Comparison of ENCODE assay signal across 22 cellular contexts in the genomic region with DNA sequence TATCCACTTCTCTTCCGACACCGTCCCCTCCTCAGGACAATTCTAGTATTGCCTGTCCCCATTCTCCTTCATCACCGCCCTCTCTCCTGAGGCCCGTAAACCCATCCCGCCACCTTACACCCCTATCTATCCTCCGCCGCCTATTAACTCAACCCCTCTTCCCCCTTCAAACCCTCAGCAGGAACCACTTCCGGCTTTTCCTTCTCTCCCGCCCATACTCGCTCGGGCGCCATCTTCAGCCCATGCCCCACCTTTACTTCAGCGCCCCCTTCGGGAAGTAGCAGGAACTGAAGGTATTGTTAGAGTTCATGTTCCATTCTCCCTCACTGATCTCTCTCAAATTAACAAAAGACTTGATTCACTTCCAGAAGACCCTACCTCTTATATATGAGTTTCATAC. TPM values are rescaled to one million over a fixed set of nuclear protein-coding genes. Genes with fewer than 3 reads are reported as not detected.
A peak's percentile ranks its signal among the peaks of the same experiment; 100 is the strongest.
DNase-seq lines count a peak whose midpoint lies in the region; ATAC-seq and TF ChIP-seq lines count a peak whose summit lies in the region.
"Had no signal": no experiment of that assay in that cellular context is flagged by ENCODE, and none has a peak within 500 bp of the region (broad histone marks: within the 10 kb centered on the region; RNA-seq: fewer than 3 reads in every experiment).

No MANE protein-coding gene starts in this region.

- H3K27ac ChIP-seq in OCI-LY3 (ENCODE audit: low read length) (no peak overlapping the region), coronary artery (no peak overlapping the region)
- H3K27ac ChIP-seq: neutrophil had no signal

- no peaks in the 10 kb centered on the region for H3K4me1 ChIP-seq in OCI-LY3 (ENCODE audit: low read length)

- no peak overlapping the region for H3K4me3 ChIP-seq in OCI-LY3 (ENCODE audit: low read length)
- no peak overlapping the region for H3K4me3 ChIP-seq in coronary artery
- H3K4me3 ChIP-seq: MG63 had no signal

- H3K4me3 Mint-ChIP-seq in type B pancreatic cell, result no peak overlapping the region
- H3K4me3 Mint-ChIP-seq: immature natural killer cell had no signal

- no peak overlapping the region for H3K27ac Mint-ChIP-seq in type B pancreatic cell
- H3K27ac Mint-ChIP-seq: immature natural killer cell had no signal

- ATAC-seq in HG03571 (IDR thresholded peaks at IDR 0.05; ENCODE audit: unreplicated experiment), result no peak

- in situ Hi-C loops in GM13976 (cut with MboI; ENCODE audit: low sequenced_read_pairs, unreplicated experiment), result no loop called here

- peak; percentile 26 for DNase-seq in activated CD8-positive, alpha-beta memory T cell treated with anti-CD3 and anti-CD28 coated beads for 24 hours
- no peak for DNase-seq in activated CD8-positive, alpha-beta memory T cell treated with anti-CD3 and anti-CD28 coated beads, Interleukin-2, amount 50 U/mL, for 4 hours
- peak; percentile 5 for DNase-seq in coronary artery (ENCODE audit: low spot score)
- peak; percentile 52 for DNase-seq in type B pancreatic cell (ENCODE audit: extremely low spot score, unreplicated experiment)
- no peak for DNase-seq in middle frontal gyrus (ENCODE audit: extremely low spot score, low spot score)
- DNase-seq in GM13976 (ENCODE audit: low spot score), result no peak
- DNase-seq: activated CD4-positive, alpha-beta T cell treated with anti-CD3 and anti-CD28 coated beads for 48 hours; activated naive CD4-positive, alpha-beta T cell; amygdala; caudate nucleus; DMS79; effector memory CD4-positive, alpha-beta T cell; immature natural killer cell; MG63; NCI-H1694; NCI-H226; substantia nigra had no signal

- TF ChIP-seq CTCF in OCI-LY3 (IDR thresholded peaks at IDR 0.05; ENCODE audit: low read depth, low read length) (peak; percentile 21; the same call in 1 of the 2 replicates), coronary artery (IDR thresholded peaks at IDR 0.05) (no peak), type B pancreatic cell (conservative IDR thresholded peaks at IDR 0.05) (peak; percentile 41), GM13976 (IDR thresholded peaks at IDR 0.05; ENCODE audit: borderline replicate concordance, control extremely low read depth, extremely low read depth, insufficient read depth, missing control alignments) (no peak)

- no peaks in the 10 kb centered on the region for H4K20me1 ChIP-seq in OCI-LY3 (ENCODE audit: insufficient read depth, low read length)

- no peaks in the 10 kb centered on the region for H3K9me3 ChIP-seq in OCI-LY3 (ENCODE audit: insufficient read depth, low read length)
- H3K9me3 ChIP-seq: MG63, neutrophil had no signal

- H3K4me2 ChIP-seq in OCI-LY3 (ENCODE audit: low read length), result no peak overlapping the region

- H3K4me1 Mint-ChIP-seq in type B pancreatic cell (ENCODE audit: unreplicated experiment), result no peaks in the 10 kb centered on the region

- H3K9me3 Mint-ChIP-seq in type B pancreatic cell, result peaks cover 21% of the 10 kb centered on the region

- H3K27me3 ChIP-seq in OCI-LY3 (ENCODE audit: low read depth, low read length), result no peaks in the 10 kb centered on the region
- H3K27me3 ChIP-seq: MG63, neutrophil had no signal

- H3K27me3 Mint-ChIP-seq in type B pancreatic cell, result no peaks in the 10 kb centered on the region

- no peak overlapping the region for H2AFZ ChIP-seq in OCI-LY3 (ENCODE audit: low read depth, low read length)

- H3K79me2 ChIP-seq in OCI-LY3 (ENCODE audit: low read length), result no peaks in the 10 kb centered on the region

- H3K36me3 ChIP-seq in OCI-LY3 (replicated peaks; ENCODE audit: low read depth, low read length), result no peaks in the 10 kb centered on the region
- H3K36me3 ChIP-seq: MG63, neutrophil had no signal

- H3K36me3 Mint-ChIP-seq in type B pancreatic cell, result peaks cover 14% of the 10 kb centered on the region

- no peak overlapping the region for H3K9ac ChIP-seq in OCI-LY3 (ENCODE audit: low read length)

RNA-seq across cellular contexts. Expression of gene VN1R5, which starts 31.6 kb away (rescaled TPM):
- total RNA-seq in type B pancreatic cell (ENCODE audit: low replicate concordance), result not detected in 2 replicates
- total RNA-seq: liver, renal cortical epithelial cell had no signal

RNA-seq across cellular contexts. Expression of gene ZNF496, which starts 44.2 kb away (rescaled TPM):
- 24.3 and 47.1 TPM in 2 replicates for total RNA-seq in type B pancreatic cell (ENCODE audit: low replicate concordance)

Comparison
In these comparisons a context has a peak if more than half of its experiments do, and no peak if none do; other contexts are left out.
1. DNase-seq: peak in activated CD8-positive, alpha-beta memory T cell treated with anti-CD3 and anti-CD28 coated beads for 24 hours (single experiment), coronary artery (single experiment) and type B pancreatic cell (single experiment); none in activated CD8-positive, alpha-beta memory T cell treated with anti-CD3 and anti-CD28 coated beads, Interleukin-2, amount 50 U/mL, for 4 hours (single experiment), middle frontal gyrus (single experiment) and GM13976 (single experiment).
2. CTCF ChIP-seq: peak in OCI-LY3 (single experiment) and type B pancreatic cell (single experiment); none in coronary artery (single experiment) and GM13976 (single experiment).